In the genomic region with DNA sequence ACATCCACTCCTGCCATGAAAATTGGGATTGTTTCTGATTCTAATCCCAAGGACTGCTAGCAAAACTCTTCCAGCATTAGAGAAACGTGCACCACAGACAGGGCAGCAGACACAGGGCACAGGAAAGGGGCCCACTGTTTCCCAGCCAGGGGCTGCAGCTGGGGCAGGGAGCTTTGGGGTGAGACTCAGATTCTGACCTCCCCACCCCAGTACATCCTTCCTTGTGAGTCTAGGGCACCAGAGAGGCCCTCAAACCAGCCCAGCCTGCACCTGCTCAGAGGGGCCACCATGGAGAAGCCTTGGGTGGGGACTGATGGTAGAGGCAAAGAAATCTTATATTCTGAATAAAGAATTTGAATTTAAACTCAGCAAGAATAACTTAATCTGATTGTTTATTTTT, we compare ENCODE assay signal across 28 cellular contexts.
"Had no signal": no experiment of that assay in that cellular context is flagged by ENCODE, and none has a peak within 500 bp of the region (broad histone marks: within the 10 kb centered on the region; RNA-seq: fewer than 3 reads in every experiment).

No MANE protein-coding gene starts in this region.

- ATAC-seq: activated CD4-positive, alpha-beta T cell treated with anti-CD3 and anti-CD28 coated beads for 36 hours; activated CD8-positive, alpha-beta memory T cell treated with anti-CD3 and anti-CD28 coated beads, Interleukin-2, amount 10 ng/mL, durations not matched to agents 7 days and 5 days; activated CD8-positive, alpha-beta T cell treated with anti-CD3 and anti-CD28 coated beads, Interleukin-2, amount 10 ng/mL, durations not matched to agents 7 days and 5 days; activated naive CD4-positive, alpha-beta T cell treated with anti-CD3 and anti-CD28 coated beads, Interleukin-2, amount 50 U/mL, for 72 hours; activated T-cell treated with anti-CD3 and anti-CD28 coated beads, Interleukin-2, amount 50 U/mL, for 72 hours; effector memory CD8-positive, alpha-beta T cell; foreskin keratinocyte; gastrocnemius medialis had no signal

- H3K4me1 ChIP-seq: ascending aorta, esophagus muscularis mucosa, foreskin keratinocyte had no signal

- H3K9me3 ChIP-seq: gastrocnemius medialis had no signal

- H3K36me3 ChIP-seq: ascending aorta, esophagus muscularis mucosa, gastrocnemius medialis, heart left ventricle had no signal

- DNase-seq: activated CD4-positive, alpha-beta memory T cell treated with anti-CD3 and anti-CD28 coated beads for 36 hours; activated CD4-positive, alpha-beta T cell treated with anti-CD3 and anti-CD28 coated beads for 36 hours; activated CD4-positive, alpha-beta T cell treated with anti-CD3 and anti-CD28 coated beads, Interleukin-2, amount 10 ng/mL, durations not matched to agents 24 days and 14 days; activated CD4-positive, CD25-positive, alpha-beta regulatory T cell; activated CD4-positive, CD25-positive, alpha-beta regulatory T cell treated with anti-CD3 and anti-CD28 coated beads, Interleukin-2, amount 50 U/mL, for 72 hours; activated CD8-positive, alpha-beta memory T cell treated with anti-CD3 and anti-CD28 coated beads, Interleukin-2, amount 10 ng/mL, durations not matched to agents 7 days and 5 days; activated CD8-positive, alpha-beta memory T cell treated with anti-CD3 and anti-CD28 coated beads, Interleukin-2, amount 50 U/mL, for 4 hours; activated CD8-positive, alpha-beta T cell treated with anti-CD3 and anti-CD28 coated beads, Interleukin-2, amount 10 ng/mL, durations not matched to agents 7 days and 5 days; activated gamma-delta T cell; activated naive CD4-positive, alpha-beta T cell; activated naive CD4-positive, alpha-beta T cell treated with anti-CD3 and anti-CD28 coated beads, Interleukin-2, amount 10 ng/mL, durations not matched to agents 7 days and 5 days; activated naive CD8-positive, alpha-beta T cell treated with anti-CD3 and anti-CD28 coated beads, Interleukin-2, amount 10 ng/mL, durations not matched to agents 7 days and 5 days; activated T-cell treated with anti-CD3 and anti-CD28 coated beads for 4 hours; activated T-cell treated with anti-CD3 and anti-CD28 coated beads, Interleukin-2, amount 50 U/mL, for 24 hours; activated T-cell treated with anti-CD3 and anti-CD28 coated beads, Interleukin-2, amount 50 U/mL, for 72 hours; cortex of kidney; dermis blood vessel endothelial cell; effector CD4-positive, alpha-beta T cell; effector memory CD8-positive, alpha-beta T cell; erythroblast; foreskin keratinocyte; gastrocnemius medialis; glutamatergic neuron; heart left ventricle; T-helper 2 cell had no signal

- H3K27me3 ChIP-seq: ascending aorta, esophagus muscularis mucosa, foreskin keratinocyte, gastrocnemius medialis, heart left ventricle had no signal

- H3K27ac ChIP-seq: ascending aorta, esophagus muscularis mucosa, foreskin keratinocyte, heart left ventricle had no signal

- H3K4me3 ChIP-seq: ascending aorta, esophagus muscularis mucosa, gastrocnemius medialis, heart left ventricle had no signal
